9 cellular contexts compared by ENCODE assay signal in the genomic region with DNA sequence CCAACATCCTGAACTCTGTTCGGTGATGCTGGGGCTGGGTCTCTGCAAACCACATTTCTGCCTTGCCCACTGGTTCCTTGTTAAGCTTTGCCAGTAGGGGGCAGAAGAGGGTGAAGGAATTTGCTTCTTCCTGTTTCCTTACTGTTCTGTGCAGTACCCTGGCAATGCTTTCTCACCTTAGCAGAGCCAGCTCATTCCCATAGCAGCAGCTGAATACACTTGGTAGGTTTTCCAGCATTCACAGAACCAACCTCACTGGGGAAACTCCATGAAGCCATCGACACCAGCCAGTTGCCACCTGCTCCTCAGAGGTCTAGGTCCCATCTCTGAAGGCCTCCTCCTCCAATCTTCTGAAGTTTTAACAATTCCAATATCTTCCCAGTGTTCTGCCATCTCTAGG.
DNase-seq lines count a peak whose midpoint lies in the region; ATAC-seq lines count a peak whose summit lies in the region.
"Had no signal": no experiment of that assay in that cellular context is flagged by ENCODE, and none has a peak within 500 bp of the region (broad histone marks: within the 10 kb centered on the region; RNA-seq: fewer than 3 reads in every experiment).

No MANE protein-coding gene starts in this region.

- in situ Hi-C loops in SK-MEL-5 (cut with HindIII; ENCODE audit: low pct_unique_long_range_greater_than_20kb, low sequenced_read_pairs): no loop called here

- H3K27ac Mint-ChIP-seq in T-helper 2 cell treated with Interferon-gamma antibody and Interleukin-4, amounts not matched to agents 5 μg/mL and 100 μg/mL, for 36 hours: no peak overlapping the region
- H3K27ac Mint-ChIP-seq: T-helper 1 cell treated with Interleukin-12 subunit alpha and Interleukin-12 subunit beta and Interleukin-4 antibody, amounts not matched to agents 30 μg/mL and 1 μg/mL, for 36 hours had no signal

- no peaks in the 10 kb centered on the region for H3K9me3 Mint-ChIP-seq in T-helper 2 cell treated with Interferon-gamma antibody and Interleukin-4, amounts not matched to agents 5 μg/mL and 100 μg/mL, for 36 hours
- H3K9me3 Mint-ChIP-seq: T-helper 1 cell treated with Interleukin-12 subunit alpha and Interleukin-12 subunit beta and Interleukin-4 antibody, amounts not matched to agents 30 μg/mL and 1 μg/mL, for 36 hours had no signal

- no peaks in the 10 kb centered on the region for H3K27me3 Mint-ChIP-seq in T-helper 2 cell treated with Interferon-gamma antibody and Interleukin-4, amounts not matched to agents 5 μg/mL and 100 μg/mL, for 36 hours (ENCODE audit: low read depth)

- no peak overlapping the region for H3K4me3 Mint-ChIP-seq in T-helper 2 cell treated with Interferon-gamma antibody and Interleukin-4, amounts not matched to agents 5 μg/mL and 100 μg/mL, for 36 hours
- H3K4me3 Mint-ChIP-seq: T-helper 1 cell treated with Interleukin-12 subunit alpha and Interleukin-12 subunit beta and Interleukin-4 antibody, amounts not matched to agents 30 μg/mL and 1 μg/mL, for 36 hours had no signal

- no peaks in the 10 kb centered on the region for H3K36me3 Mint-ChIP-seq in T-helper 2 cell treated with Interferon-gamma antibody and Interleukin-4, amounts not matched to agents 5 μg/mL and 100 μg/mL, for 36 hours (ENCODE audit: low read depth)

- peak; percentile 31 for ATAC-seq in GM19328 (IDR thresholded peaks at IDR 0.05; ENCODE audit: unreplicated experiment)
- peak; percentile 35 for ATAC-seq in HG03521 (IDR thresholded peaks at IDR 0.05; ENCODE audit: unreplicated experiment)

- peak; percentile 52 for DNase-seq in DMS53 (lab: John Stamatoyannopoulos, UW)
- peak; percentile 61 for DNase-seq in SK-MEL-5 (ENCODE audit: low read depth, low spot score)
- peak; percentile 82 for DNase-seq in islet precursor cell
- no peak for DNase-seq in T-helper 2 cell treated with Interferon-gamma antibody and Interleukin-4, amounts not matched to agents 5 μg/mL and 100 μg/mL, for 36 hours (ENCODE audit: low spot score)
- no peak for DNase-seq in NK-92 (lab: John Stamatoyannopoulos, UW; ENCODE audit: unreplicated experiment)
- no peak for DNase-seq in AG08396 (ENCODE audit: low spot score)

- no peaks in the 10 kb centered on the region for H3K4me1 Mint-ChIP-seq in T-helper 2 cell treated with Interferon-gamma antibody and Interleukin-4, amounts not matched to agents 5 μg/mL and 100 μg/mL, for 36 hours (ENCODE audit: low read depth)

Comparison
In these comparisons a context has a peak if more than half of its experiments do, and no peak if none do; other contexts are left out.
1. DNase-seq: peak in DMS53 (single experiment), SK-MEL-5 (single experiment) and islet precursor cell (single experiment); none in T-helper 2 cell treated with Interferon-gamma antibody and Interleukin-4, amounts not matched to agents 5 μg/mL and 100 μg/mL, for 36 hours (single experiment), NK-92 (single experiment) and AG08396 (single experiment).